1 cellular context compared by ENCODE assay signal in genomic region chr3:100427694-100428093, GRCh38.
TF ChIP-seq lines count a peak whose summit lies in the region.

No MANE protein-coding gene starts in this region.

TF ChIP-seq in endothelial cell of umbilical vein, 7 proteins besides CTCF, POLR2A, EP300 and RAD21:
- TF ChIP-seq GATA2 (IDR thresholded peaks at IDR 0.05; ENCODE audit: insufficient read depth, insufficient read length, low read depth, low read length) (no peak), POLR2AphosphoS5 (IDR thresholded peaks at IDR 0.05; ENCODE audit: insufficient read depth, low read depth, low read length) (no peak), MYC (IDR thresholded peaks at IDR 0.05; ENCODE audit: low read depth, low read length) (no peak), JUN (IDR thresholded peaks at IDR 0.05; ENCODE audit: borderline replicate concordance, insufficient read depth, insufficient read length, low read depth) (no peak), FOS (IDR thresholded peaks at IDR 0.05; ENCODE audit: borderline replicate concordance, insufficient read depth, low read length) (no peak), MAX (IDR thresholded peaks at IDR 0.05; ENCODE audit: insufficient read depth, insufficient read length) (no peak), EZH2 (IDR thresholded peaks at IDR 0.05; ENCODE audit: borderline replicate concordance, low read depth, low read length, severe bottlenecking) (no peak)
